Comparison of ENCODE assay signal across 14 cellular contexts in the genomic region with DNA sequence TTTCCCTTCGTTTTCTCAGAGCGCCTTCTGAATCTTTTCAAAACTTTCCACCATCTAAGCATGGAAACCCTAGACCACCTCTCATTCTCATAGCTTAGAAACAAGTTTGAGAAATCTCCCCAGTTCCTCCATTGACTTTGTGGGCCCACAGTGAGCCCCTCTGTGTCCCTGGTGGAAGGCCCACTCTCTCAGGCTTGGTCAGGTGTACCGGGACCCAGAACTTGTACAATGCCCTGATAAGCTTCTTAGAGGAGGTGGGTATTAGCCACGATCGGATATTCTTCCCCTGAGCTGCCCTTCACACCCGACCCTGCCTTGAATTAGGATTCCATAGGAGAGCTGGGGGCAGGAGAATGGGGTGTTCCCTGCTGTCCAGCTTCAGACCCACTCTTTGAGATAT.
"Had no signal": no experiment of that assay in that cellular context is flagged by ENCODE, and none has a peak within 500 bp of the region (broad histone marks: within the 10 kb centered on the region; RNA-seq: fewer than 3 reads in every experiment).

Gene SLC24A1, plus strand, starts transcription at position 301 of the 400 bp plus-strand sequence. CDS start 2,143 bp downstream, outside the sequence.

- H3K27ac ChIP-seq: prostate gland had no signal

- H3K4me1 ChIP-seq: prostate gland had no signal

- H3K27me3 Mint-ChIP-seq: activated naive CD8-positive, alpha-beta T cell treated with anti-CD3 and anti-CD28 coated beads for 36 hours had no signal

- H3K4me3 Mint-ChIP-seq: activated naive CD8-positive, alpha-beta T cell treated with anti-CD3 and anti-CD28 coated beads for 36 hours; activated T-cell treated with anti-CD3 and anti-CD28 coated beads, Interleukin-2, amount 50 U/mL, for 4 hours; T-helper 2 cell treated with Interferon-gamma antibody and Interleukin-4, amounts not matched to agents 5 μg/mL and 100 μg/mL, for 36 hours had no signal

- H3K9me3 ChIP-seq: prostate gland had no signal

- H3K4me3 ChIP-seq: prostate gland had no signal

- ATAC-seq: activated T-cell treated with anti-CD3 and anti-CD28 coated beads, Interleukin-2, amount 50 U/mL, for 4 hours; left ventricle myocardium superior had no signal

- H3K9me3 Mint-ChIP-seq: activated naive CD8-positive, alpha-beta T cell treated with anti-CD3 and anti-CD28 coated beads for 36 hours; activated T-cell treated with anti-CD3 and anti-CD28 coated beads, Interleukin-2, amount 50 U/mL, for 4 hours; T-helper 2 cell treated with Interferon-gamma antibody and Interleukin-4, amounts not matched to agents 5 μg/mL and 100 μg/mL, for 36 hours had no signal

- H3K27ac Mint-ChIP-seq: activated naive CD8-positive, alpha-beta T cell treated with anti-CD3 and anti-CD28 coated beads for 36 hours; T-helper 2 cell treated with Interferon-gamma antibody and Interleukin-4, amounts not matched to agents 5 μg/mL and 100 μg/mL, for 36 hours had no signal

- DNase-seq: activated CD4-positive, alpha-beta T cell treated with anti-CD3 and anti-CD28 coated beads, Interleukin-2, amount 50 U/mL, for 4 hours; activated CD4-positive, CD25-positive, alpha-beta regulatory T cell treated with anti-CD3 and anti-CD28 coated beads, Interleukin-2, amount 50 U/mL, for 72 hours; activated effector memory CD4-positive, alpha-beta T cell treated with anti-CD3 and anti-CD28 coated beads, Interleukin-2, amount 50 U/mL, for 16 hours; activated naive CD8-positive, alpha-beta T cell treated with anti-CD3 and anti-CD28 coated beads for 36 hours; activated T-cell treated with anti-CD3 and anti-CD28 coated beads, Interleukin-2, amount 50 U/mL, for 4 hours; foreskin melanocyte; head of caudate nucleus; left ventricle myocardium superior; midbrain; stimulated activated CD4-positive, alpha-beta T cell treated with anti-CD3 and anti-CD28 coated beads, Interleukin-12 subunit alpha, Interleukin-12 subunit beta, amount 100 ng/mL, for 4 hours; stimulated activated CD4-positive, alpha-beta T cell treated with anti-CD3 and anti-CD28 coated beads, Interleukin-2, amount 100 ng/mL, for 48 hours; stimulated activated naive CD4-positive, alpha-beta T cell treated with Interleukin-2 at 50 U/mL for 16 hours had no signal
